Comparison of ENCODE assay signal across 1 cellular context in genomic region chr3:134323966-134324962, GRCh38.
TF ChIP-seq lines count a peak whose summit lies in the region.

No MANE protein-coding gene starts in this region.

TF ChIP-seq in H1, 55 proteins besides CTCF, POLR2A, EP300 and RAD21:
- no peak for TF ChIP-seq SIRT6 (IDR thresholded peaks at IDR 0.05; ENCODE audit: low read length)
- no peak for TF ChIP-seq USF2 (IDR thresholded peaks at IDR 0.05; ENCODE audit: low read length)
- TF ChIP-seq CHD1 (IDR thresholded peaks at IDR 0.05; ENCODE audit: low read depth, low read length) = no peak
- no peak for TF ChIP-seq RFX5 (IDR thresholded peaks at IDR 0.05; ENCODE audit: borderline replicate concordance, low read depth, low read length)
TF ChIP-seq in H1: peak in this region for 0.
